22 cellular contexts compared by ENCODE assay signal in the genomic region with DNA sequence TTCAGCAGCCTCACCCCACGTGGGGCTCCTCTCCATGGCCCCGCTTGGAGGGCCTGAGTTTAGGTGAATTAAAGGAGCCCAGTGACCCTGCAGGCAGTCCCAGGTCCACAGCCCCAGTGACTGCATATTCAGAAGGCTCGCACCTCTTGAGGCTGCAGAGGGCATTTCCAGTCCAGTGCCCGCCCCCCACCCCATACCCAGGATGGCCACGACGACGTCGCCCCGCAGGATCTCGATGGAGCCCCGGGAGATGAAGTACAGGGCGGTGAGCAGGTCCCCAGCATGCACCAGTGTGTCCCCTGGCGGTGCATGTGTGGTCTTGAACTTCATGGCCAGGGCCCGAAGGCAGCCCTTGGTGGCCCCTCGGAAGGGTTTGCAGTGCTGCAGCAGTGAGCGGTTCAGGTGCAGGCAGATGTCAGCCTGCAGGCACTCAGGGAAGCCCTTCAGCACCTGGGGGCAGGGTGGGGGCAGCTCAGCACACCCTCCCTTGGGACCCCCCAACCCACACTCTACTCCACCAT. TPM values are rescaled to one million over a fixed set of nuclear protein-coding genes. Genes with fewer than 3 reads are reported as not detected.
DNase-seq lines count a peak whose midpoint lies in the region; TF ChIP-seq lines count a peak whose summit lies in the region.
"Had no signal": no experiment of that assay in that cellular context is flagged by ENCODE, and none has a peak within 500 bp of the region (broad histone marks: within the 10 kb centered on the region; RNA-seq: fewer than 3 reads in every experiment).

No MANE protein-coding gene starts in this region.

- H3K4me1 Mint-ChIP-seq in chondrocyte (ENCODE audit: low read depth) = peaks cover 10% of the 10 kb centered on the region
- H3K4me1 Mint-ChIP-seq in MCF 10A (ENCODE audit: insufficient read depth, unreplicated experiment) = peaks cover 13% of the 10 kb centered on the region

- H3K9me3 Mint-ChIP-seq in chondrocyte (ENCODE audit: low read depth) (no peaks in the 10 kb centered on the region), MCF 10A (ENCODE audit: unreplicated experiment) (no peaks in the 10 kb centered on the region)
- H3K9me3 Mint-ChIP-seq: naive thymus-derived CD8-positive, alpha-beta T cell; stimulated activated naive CD8-positive, alpha-beta T cell treated with anti-CD3 and anti-CD28 coated beads, Interleukin-15, amount 100 ng/mL, for 72 hours had no signal

- H3K9me3 ChIP-seq in BE2C = no peaks in the 10 kb centered on the region
- H3K9me3 ChIP-seq in BLaER1 = no peaks in the 10 kb centered on the region
- H3K9me3 ChIP-seq in neuronal stem cell (replicated peaks in 1 of 2; ENCODE audit: control insufficient read depth in 2 of 2, insufficient read depth in 1 of 2, low read depth in 1 of 2, low read length in 2 of 2) = no peaks in the 10 kb centered on the region
- H3K9me3 ChIP-seq: breast epithelium, prostate gland had no signal

- H3K4me2 ChIP-seq in BLaER1 = peak overlapping the region; percentile 71
- H3K4me2 ChIP-seq in neuronal stem cell (ENCODE audit: insufficient read depth, low read length, poor library complexity, severe bottlenecking) = no peak overlapping the region

- intact Hi-C loops in MCF 10A (cut with micrococcal nuclease) = no loop called here

- peaks cover 4% of the 10 kb centered on the region for H3K79me1 ChIP-seq in neuronal stem cell (ENCODE audit: low read depth, low read length)

- H3K4me1 ChIP-seq in BE2C (peaks cover 48% of the 10 kb centered on the region), BLaER1 (peaks cover 34% of the 10 kb centered on the region), neuronal stem cell (ENCODE audit: control insufficient read depth in 2 of 2, insufficient read depth in 1 of 2, low read depth in 1 of 2, low read length in 2 of 2) (peaks cover 27 to 29% of the 10 kb centered on the region in 2 donors)
- H3K4me1 ChIP-seq: prostate gland had no signal

- H4K20me1 ChIP-seq in BLaER1 = no peaks in the 10 kb centered on the region

- no peaks in the 10 kb centered on the region for H3K27me3 ChIP-seq in BE2C
- H3K27me3 ChIP-seq in BLaER1 = no peaks in the 10 kb centered on the region
- H3K27me3 ChIP-seq in neuronal stem cell (ENCODE audit: control insufficient read depth in 3 of 3, insufficient read depth in 3 of 3, low read depth in 1 of 3, low read length in 3 of 3) = peaks cover 0 to 6% (median 0%) of the 10 kb centered on the region in 3 experiments

- H2BK15ac ChIP-seq in neuronal stem cell (ENCODE audit: low read length) = peak overlapping the region; percentile 39

- H2BK12ac ChIP-seq in neuronal stem cell (ENCODE audit: low read length) = no peak overlapping the region

- POLR2A ChIA-PET in MCF 10A (lab: Yijun Ruan, JAX) = no interaction called here

- no TSS peak for BruUV-seq in MCF 10A (replicated peaks; lab: Mats Ljungman, UMichigan)

- H3K27me3 Mint-ChIP-seq in chondrocyte (ENCODE audit: low read depth) (no peaks in the 10 kb centered on the region), MCF 10A (ENCODE audit: insufficient read depth, unreplicated experiment) (no peaks in the 10 kb centered on the region)

- H3K4me3 ChIP-seq in BE2C (ENCODE audit: low read depth, low read length) = no peak overlapping the region
- H3K4me3 ChIP-seq in BLaER1 = no peak overlapping the region
- no peak overlapping the region for H3K4me3 ChIP-seq in neuronal stem cell (ENCODE audit: low read length in 2 of 2)
- H3K4me3 ChIP-seq: breast epithelium, prostate gland, skin epidermis had no signal

- no peak overlapping the region for H2AK5ac ChIP-seq in neuronal stem cell (ENCODE audit: low read depth, low read length)

- WGBS in neuronal stem cell (ENCODE audit: extremely low coverage in 2 of 2, insufficient read length in 2 of 2, insufficient replicate concordance in 1 of 2), 2 donors = no CpG with 5 or more reads among the region's 16 CpGs

- no peak overlapping the region for H3K14ac ChIP-seq in neuronal stem cell (ENCODE audit: low read length)

- H3K9ac ChIP-seq in BLaER1 (no peak overlapping the region), neuronal stem cell (ENCODE audit: low read depth, low read length, poor library complexity) (no peak overlapping the region)

- no peak overlapping the region for H4K8ac ChIP-seq in neuronal stem cell (ENCODE audit: low read depth, low read length)

- H3K4ac ChIP-seq in neuronal stem cell (ENCODE audit: low read length) = no peak overlapping the region

- peak overlapping the region; percentile 58 for H3K23ac ChIP-seq in neuronal stem cell (ENCODE audit: low read depth, low read length, poor library complexity)

- H3K36me3 ChIP-seq in BE2C = peaks cover 72% of the 10 kb centered on the region
- peaks cover 25% of the 10 kb centered on the region; the same call in 1 of the 2 replicates for H3K36me3 ChIP-seq in BLaER1
- no peaks in the 10 kb centered on the region for H3K36me3 ChIP-seq in neuronal stem cell (replicated peaks in 1 of 2; ENCODE audit: control insufficient read depth in 2 of 2, insufficient read depth in 2 of 2, low read length in 2 of 2)
- H3K36me3 ChIP-seq: breast epithelium, prostate gland had no signal

- peak overlapping the region; percentile 23 for H2AFZ ChIP-seq in neuronal stem cell (ENCODE audit: low read length)

- TF ChIP-seq CTCF in BE2C (IDR thresholded peaks at IDR 0.05; ENCODE audit: low read depth, low read length) (peak; percentile 5; the same call in 1 of the 2 replicates), chondrocyte (IDR thresholded peaks at IDR 0.05) (no peak), MCF 10A (IDR thresholded peaks at IDR 0.05; ENCODE audit: unreplicated experiment) (no peak), GM13976 (IDR thresholded peaks at IDR 0.05; ENCODE audit: borderline replicate concordance, control extremely low read depth, extremely low read depth, insufficient read depth, missing control alignments) (no peak)

- no peak overlapping the region for H3K18ac ChIP-seq in neuronal stem cell (ENCODE audit: low read length)

- in situ Hi-C loops in GM13976 (cut with MboI; ENCODE audit: low sequenced_read_pairs, unreplicated experiment) = no loop called here

- no peak overlapping the region for H2BK120ac ChIP-seq in neuronal stem cell (ENCODE audit: low read depth, low read length)

- CTCF ChIA-PET in MCF 10A (lab: Yijun Ruan, JAX) = interaction anchor here (0.6 to 0.8 kb wide), 5 partner anchors 13 to 501 kb away, joined by 3 to 5 read pairs (median 3); no protein-coding TSS in a partner anchor

- DNase-seq in BE2C = peak; percentile 23
- DNase-seq in chondrocyte (ENCODE audit: low spot score) = peak; percentile 79
- no peak for DNase-seq in neuronal stem cell (ENCODE audit: low spot score)
- no peak for DNase-seq in MCF 10A (ENCODE audit: unreplicated experiment)
- no peak for DNase-seq in KG1 (lab: John Stamatoyannopoulos, UW)
- DNase-seq in GM13976 (ENCODE audit: low spot score) = no peak
- DNase-seq: activated CD4-positive, alpha-beta T cell treated with anti-CD3 and anti-CD28 coated beads for 1 hour; dermis blood vessel endothelial cell; DMS79; hippocampal formation; Kasumi-1; NCI-H1092; NCI-H2029 treated with DMSO at 0.1 percent for 48 hours; NK-92 treated with Interleukin-12 subunit alpha and Interleukin-12 subunit beta, amount 100 ng/mL, for 24 hours; stimulated activated CD4-positive, alpha-beta T cell treated with anti-CD3 and anti-CD28 coated beads, Interleukin-4, amount 100 ng/mL, for 24 hours; stimulated activated naive CD8-positive, alpha-beta T cell treated with anti-CD3 and anti-CD28 coated beads, Interleukin-15, amount 100 ng/mL, for 72 hours; T1000 had no signal

- 0 out of 2 replicates have a peak overlapping the region, but pooled peaks have one; percentile 5 for H3K27ac ChIP-seq in BLaER1
- no peak overlapping the region for H3K27ac ChIP-seq in neuronal stem cell (replicated peaks; ENCODE audit: low read length)
- H3K27ac ChIP-seq: breast epithelium, prostate gland, skin epidermis had no signal

- no peak overlapping the region for H4K91ac ChIP-seq in neuronal stem cell (ENCODE audit: low read depth, low read length, poor library complexity)

- H3K4me3 Mint-ChIP-seq in chondrocyte (ENCODE audit: unreplicated experiment) = no peak overlapping the region
- no peak overlapping the region for H3K4me3 Mint-ChIP-seq in MCF 10A (ENCODE audit: unreplicated experiment)
- H3K4me3 Mint-ChIP-seq: naive thymus-derived CD8-positive, alpha-beta T cell; stimulated activated naive CD8-positive, alpha-beta T cell treated with anti-CD3 and anti-CD28 coated beads, Interleukin-15, amount 100 ng/mL, for 72 hours had no signal

- H2BK5ac ChIP-seq in neuronal stem cell (ENCODE audit: low read length) = peak overlapping the region; percentile 39

- H3K36me3 Mint-ChIP-seq in chondrocyte (ENCODE audit: low read depth) = no peaks in the 10 kb centered on the region
- H3K36me3 Mint-ChIP-seq in MCF 10A (ENCODE audit: insufficient read depth, unreplicated experiment) = no peaks in the 10 kb centered on the region

- no peak overlapping the region for H3K27ac Mint-ChIP-seq in chondrocyte (ENCODE audit: unreplicated experiment)
- H3K27ac Mint-ChIP-seq in MCF 10A (ENCODE audit: low read depth, unreplicated experiment) = no peak overlapping the region
- H3K27ac Mint-ChIP-seq: stimulated activated naive CD8-positive, alpha-beta T cell treated with anti-CD3 and anti-CD28 coated beads, Interleukin-15, amount 100 ng/mL, for 72 hours had no signal

RNA-seq across cellular contexts. Expression of gene KCNH2, which starts 28.1 kb away (rescaled TPM):
- polyA plus RNA-seq in BE2C (2012; ENCODE audit: insufficient read depth, insufficient read length, low read depth) = 637 TPM
- total RNA-seq in chondrocyte (0.19 to 0.33 TPM (median 0.30 TPM) in 3 replicates), MCF 10A (2022) (0.09 TPM in 1 of 2 replicates, not detected in the other)
- 9.1 TPM for polyA plus RNA-seq in neuronal stem cell (2013, experiment 1 of 2)
- polyA plus RNA-seq in neuronal stem cell (2013, experiment 2 of 2) = 9.1 TPM
- total RNA-seq: dermis blood vessel endothelial cell had no signal

RNA-seq across cellular contexts. Expression of gene NOS3, which starts 40.8 kb away (rescaled TPM):
- polyA plus RNA-seq in BE2C (2012; ENCODE audit: insufficient read depth, insufficient read length, low read depth) = 19.0 TPM
- total RNA-seq in chondrocyte (not detected in 3 replicates), MCF 10A (2022) (0.20 and 0.30 TPM in 2 replicates)
- polyA plus RNA-seq in neuronal stem cell (2013, experiment 1 of 2) = 5.4 TPM
- polyA plus RNA-seq in neuronal stem cell (2013, experiment 2 of 2) = 5.6 TPM

Comparison
In these comparisons a context has a peak if more than half of its experiments do, and no peak if none do; other contexts are left out.
1. DNase-seq: peak in BE2C (single experiment) and chondrocyte (single experiment); none in neuronal stem cell (single experiment), MCF 10A (single experiment), KG1 (single experiment) and GM13976 (single experiment).